In genomic region chr22:35993048-35993714, GRCh38 we compare ENCODE assay signal across 23 cellular contexts. TPM values are rescaled to one million over a fixed set of nuclear protein-coding genes. Genes with fewer than 3 reads are reported as not detected.
DNase-seq lines count a peak whose midpoint lies in the region; ATAC-seq and TF ChIP-seq lines count a peak whose summit lies in the region.
"Had no signal": no experiment of that assay in that cellular context is flagged by ENCODE, and none has a peak within 500 bp of the region (broad histone marks: within the 10 kb centered on the region; RNA-seq: fewer than 3 reads in every experiment).

No MANE protein-coding gene starts in this region.

- TF ChIP-seq POLR2A in uterus (IDR thresholded peaks at IDR 0.05) = no peak

- H3K36me3 Mint-ChIP-seq in endothelial cell (ENCODE audit: low read depth, unreplicated experiment) = peaks cover 10% of the 10 kb centered on the region
- H3K36me3 Mint-ChIP-seq in nephron (ENCODE audit: low read depth) = peaks cover 34% of the 10 kb centered on the region
- H3K36me3 Mint-ChIP-seq in activated T-helper 17 cell treated with anti-CD3 and anti-CD28 coated beads, Interleukin-2, amount 50 U/mL, for 72 hours (ENCODE audit: low read depth) = no peaks in the 10 kb centered on the region
- H3K36me3 Mint-ChIP-seq: CD4-positive, CD25-positive, alpha-beta regulatory T cell; CD8-positive, alpha-beta T cell had no signal

- H3K36me3 ChIP-seq in left ventricle myocardium inferior (no peaks in the 10 kb centered on the region), right atrium auricular region (no peaks in the 10 kb centered on the region), uterus (no peaks in the 10 kb centered on the region)
- H3K36me3 ChIP-seq: BLaER1 had no signal

- H3K9me3 Mint-ChIP-seq in endothelial cell (ENCODE audit: unreplicated experiment) = no peaks in the 10 kb centered on the region
- H3K9me3 Mint-ChIP-seq in nephron = no peaks in the 10 kb centered on the region
- no peaks in the 10 kb centered on the region for H3K9me3 Mint-ChIP-seq in activated T-helper 17 cell treated with anti-CD3 and anti-CD28 coated beads, Interleukin-2, amount 50 U/mL, for 72 hours
- H3K9me3 Mint-ChIP-seq: CD8-positive, alpha-beta T cell; HFFc6 had no signal

- H3K4me3 ChIP-seq in left ventricle myocardium inferior (no peak overlapping the region), right atrium auricular region (no peak overlapping the region), uterus (no peak overlapping the region)
- H3K4me3 ChIP-seq: BLaER1, GM12878, GM23248 had no signal

- H3K4me3 Mint-ChIP-seq in endothelial cell (ENCODE audit: unreplicated experiment) (no peak overlapping the region), nephron (no peak overlapping the region)
- no peak overlapping the region for H3K4me3 Mint-ChIP-seq in activated T-helper 17 cell treated with anti-CD3 and anti-CD28 coated beads, Interleukin-2, amount 50 U/mL, for 72 hours
- H3K4me3 Mint-ChIP-seq: B cell; CD4-positive, CD25-positive, alpha-beta regulatory T cell; CD8-positive, alpha-beta T cell; H9; HFFc6 had no signal

- no peak for DNase-seq in left ventricle myocardium inferior
- DNase-seq in right atrium auricular region (ENCODE audit: low spot score) = no peak
- no peak for DNase-seq in endothelial cell (ENCODE audit: low spot score)
- no peak for DNase-seq in uterus
- no peak for DNase-seq in NCI-H446 treated with DMSO at 0.1 percent for 48 hours (lab: John Stamatoyannopoulos, UW)
- no peak for DNase-seq in NK-92 (lab: John Stamatoyannopoulos, UW; ENCODE audit: unreplicated experiment)
- DNase-seq: Caco-2; CD4-positive, CD25-positive, alpha-beta regulatory T cell; CD8-positive, alpha-beta T cell; DMS79; EL; GDM1; GM23248; H9; HFFc6 had no signal

- H3K9me3 ChIP-seq in left ventricle myocardium inferior (replicated peaks) (peaks cover 5% of the 10 kb centered on the region), right atrium auricular region (no peaks in the 10 kb centered on the region), uterus (no peaks in the 10 kb centered on the region)
- H3K9me3 ChIP-seq: Caco-2 had no signal

- intact Hi-C loops in left ventricle myocardium inferior (cut with micrococcal nuclease) = no loop called here
- intact Hi-C loops in uterus (cut with DNase I; ENCODE audit: low total_unique reads) = no loop called here

- H3K27ac ChIP-seq in left ventricle myocardium inferior (replicated peaks) (peak overlapping the region; percentile 83), right atrium auricular region (no peak overlapping the region), uterus (peak overlapping the region; percentile 86 to 94)
- H3K27ac ChIP-seq: 22Rv1, BLaER1, C4-2B, GM23248 had no signal

- peaks cover 26% of the 10 kb centered on the region for H3K4me1 Mint-ChIP-seq in endothelial cell (ENCODE audit: unreplicated experiment)
- peaks cover 32% of the 10 kb centered on the region for H3K4me1 Mint-ChIP-seq in nephron
- no peaks in the 10 kb centered on the region for H3K4me1 Mint-ChIP-seq in activated T-helper 17 cell treated with anti-CD3 and anti-CD28 coated beads, Interleukin-2, amount 50 U/mL, for 72 hours
- H3K4me1 Mint-ChIP-seq: B cell; CD4-positive, CD25-positive, alpha-beta regulatory T cell had no signal

- TF ChIP-seq CTCF in left ventricle myocardium inferior (IDR thresholded peaks at IDR 0.05; ENCODE audit: borderline replicate concordance) (no peak), right atrium auricular region (IDR thresholded peaks at IDR 0.05) (no peak), endothelial cell (IDR thresholded peaks at IDR 0.05; ENCODE audit: unreplicated experiment) (no peak), nephron (IDR thresholded peaks at IDR 0.05; ENCODE audit: unreplicated experiment in 3 of 3) (no peak), uterus (IDR thresholded peaks at IDR 0.05) (no peak)

- H3K4me1 ChIP-seq in left ventricle myocardium inferior (peaks cover 72% of the 10 kb centered on the region), right atrium auricular region (peaks cover 0 to 25% of the 10 kb centered on the region in 2 donors), uterus (peaks cover 6 to 22% of the 10 kb centered on the region in 2 donors)
- H3K4me1 ChIP-seq: BLaER1 had no signal

- H3K27me3 Mint-ChIP-seq in endothelial cell (ENCODE audit: unreplicated experiment) = no peaks in the 10 kb centered on the region
- H3K27me3 Mint-ChIP-seq in nephron (ENCODE audit: low read depth) = no peaks in the 10 kb centered on the region
- H3K27me3 Mint-ChIP-seq in activated T-helper 17 cell treated with anti-CD3 and anti-CD28 coated beads, Interleukin-2, amount 50 U/mL, for 72 hours = no peaks in the 10 kb centered on the region

- H3K27me3 ChIP-seq in left ventricle myocardium inferior (ENCODE audit: low read depth) (no peaks in the 10 kb centered on the region), right atrium auricular region (no peaks in the 10 kb centered on the region), uterus (no peaks in the 10 kb centered on the region)
- H3K27me3 ChIP-seq: BLaER1 had no signal

- peak overlapping the region; percentile 28 for H3K27ac Mint-ChIP-seq in endothelial cell (ENCODE audit: unreplicated experiment)
- peak overlapping the region in 2 of 3 experiments; percentile 21 to 39 for H3K27ac Mint-ChIP-seq in nephron
- no peak overlapping the region for H3K27ac Mint-ChIP-seq in activated T-helper 17 cell treated with anti-CD3 and anti-CD28 coated beads, Interleukin-2, amount 50 U/mL, for 72 hours
- H3K27ac Mint-ChIP-seq: B cell; CD4-positive, CD25-positive, alpha-beta regulatory T cell; CD8-positive, alpha-beta T cell; H9; HFFc6 had no signal

- ATAC-seq in activated T-helper 17 cell treated with anti-CD3 and anti-CD28 coated beads, Interleukin-2, amount 50 U/mL, for 72 hours (replicated peaks) = no peak
- ATAC-seq: CD8-positive, alpha-beta T cell; GM12878; HCT116 had no signal

RNA-seq across cellular contexts. Expression of gene RBFOX2, which starts 35.4 kb away (rescaled TPM):
- 75.4 TPM for total RNA-seq in left ventricle myocardium inferior
- 10 to 100 TPM; 81.8 to 86.0 TPM for total RNA-seq in right atrium auricular region
- 228 TPM for total RNA-seq in endothelial cell (ENCODE audit: unreplicated experiment)
- 100 to 1,000 TPM in 2 of 4 donors, 10 to 100 TPM in 2; 81.0 to 311 (median 147) TPM for total RNA-seq in uterus
- total RNA-seq in activated T-helper 17 cell treated with anti-CD3 and anti-CD28 coated beads, Interleukin-2, amount 50 U/mL, for 72 hours = 1 to 10 TPM; 4.0 to 4.3 TPM
- total RNA-seq: B cell had no signal

Comparison
In these comparisons a context has a peak if more than half of its experiments do, and no peak if none do; other contexts are left out.
1. H3K27ac ChIP-seq: peak in left ventricle myocardium inferior (single experiment) and uterus (2 of 2); none in right atrium auricular region (0 of 2).
2. RNA of gene RBFOX2, which starts 35.4 kb away (total RNA-seq): 228 TPM in endothelial cell (single experiment), 81.0 to 311 TPM in uterus, 81.8 to 86.0 TPM in right atrium auricular region and 75.4 TPM in left ventricle myocardium inferior (single experiment); 4.0 to 4.3 TPM in activated T-helper 17 cell treated with anti-CD3 and anti-CD28 coated beads, Interleukin-2, amount 50 U/mL, for 72 hours; every median in the first group is over 10 times any median in the second.